25 cellular contexts compared by ENCODE assay signal in the genomic region with DNA sequence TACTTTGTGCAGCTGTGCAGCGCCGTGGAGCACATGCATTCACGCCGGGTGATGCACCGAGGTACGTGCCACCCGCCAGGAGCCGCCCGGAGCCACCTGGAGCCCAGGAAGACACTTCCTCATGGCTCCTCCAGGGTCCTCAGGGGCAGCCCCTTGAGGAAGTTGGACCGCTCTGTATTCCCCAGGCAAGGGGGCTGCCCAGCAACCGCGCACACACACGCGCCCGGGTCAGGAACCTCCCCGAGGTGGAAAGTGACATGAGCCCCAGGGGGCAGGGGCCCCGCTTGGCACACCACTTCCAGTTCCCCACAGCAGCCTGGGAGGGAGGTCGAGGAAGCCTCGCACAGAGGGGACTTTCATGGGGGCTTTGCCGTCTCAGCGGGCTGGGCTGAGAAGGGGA.
"Had no signal": no experiment of that assay in that cellular context is flagged by ENCODE, and none has a peak within 500 bp of the region (broad histone marks: within the 10 kb centered on the region; RNA-seq: fewer than 3 reads in every experiment).

No MANE protein-coding gene starts in this region.

- H3K9me3 ChIP-seq: esophagus squamous epithelium, mucosa of descending colon, neutrophil, pancreas, thoracic aorta, tibial nerve, vagina had no signal

- H3K36me3 Mint-ChIP-seq: natural killer cell treated with Interleukin-12 subunit alpha and Interleukin-12 subunit beta and Interleukin-15 and Interleukin-18, amount 100 ng/mL, for 72 hours had no signal

- H3K27ac Mint-ChIP-seq: effector memory CD8-positive, alpha-beta T cell; mesothelial cell of epicardium; natural killer cell treated with Interleukin-12 subunit alpha and Interleukin-12 subunit beta and Interleukin-15 and Interleukin-18, amount 100 ng/mL, for 72 hours; stimulated activated naive CD8-positive, alpha-beta T cell treated with anti-CD3 and anti-CD28 coated beads, Interleukin-15, Interleukin-2, amounts not matched to agents 100 ng/mL and 50 ng/mL, for 24 hours had no signal

- H3K27ac ChIP-seq: esophagus squamous epithelium, neutrophil, pancreas, thoracic aorta, vagina had no signal

- H3K4me3 ChIP-seq: esophagus squamous epithelium, lung, mucosa of descending colon, pancreas, smooth muscle cell, thoracic aorta, tibial nerve, vagina had no signal

- H3K4me2 ChIP-seq: smooth muscle cell had no signal

- ATAC-seq: effector memory CD8-positive, alpha-beta T cell; left lobe of liver; mucosa of descending colon; natural killer cell treated with Interleukin-12 subunit alpha and Interleukin-12 subunit beta and Interleukin-15 and Interleukin-18, amount 100 ng/mL, for 72 hours; pancreas; sciatic nerve had no signal

- H3K27me3 ChIP-seq: esophagus squamous epithelium, neutrophil, pancreas, tibial nerve, vagina had no signal

- H3K27me3 Mint-ChIP-seq: effector memory CD8-positive, alpha-beta T cell; naive B cell; natural killer cell treated with Interleukin-12 subunit alpha and Interleukin-12 subunit beta and Interleukin-15 and Interleukin-18, amount 100 ng/mL, for 72 hours; stimulated activated naive CD8-positive, alpha-beta T cell treated with anti-CD3 and anti-CD28 coated beads, Interleukin-15, Interleukin-2, amounts not matched to agents 100 ng/mL and 50 ng/mL, for 24 hours had no signal

- H3K4me3 Mint-ChIP-seq: effector memory CD8-positive, alpha-beta T cell; mesothelial cell of epicardium; natural killer cell treated with Interleukin-12 subunit alpha and Interleukin-12 subunit beta and Interleukin-15 and Interleukin-18, amount 100 ng/mL, for 72 hours; neural crest cell; stimulated activated naive CD8-positive, alpha-beta T cell treated with anti-CD3 and anti-CD28 coated beads, Interleukin-15, Interleukin-2, amounts not matched to agents 100 ng/mL and 50 ng/mL, for 24 hours had no signal

- H3K4me1 ChIP-seq: esophagus squamous epithelium, pancreas, tibial nerve, vagina had no signal

- H3K4me1 Mint-ChIP-seq: mesothelial cell of epicardium, neural crest cell had no signal

- DNase-seq: cortex of kidney; effector memory CD8-positive, alpha-beta T cell; erythroblast; esophagus squamous epithelium; mesenchymal stem cell; naive B cell; retina; stimulated activated CD4-positive, alpha-beta T cell treated with anti-CD3 and anti-CD28 coated beads, Interleukin-12 subunit alpha, Interleukin-12 subunit beta, amount 100 ng/mL, for 4 hours; stimulated activated CD4-positive, alpha-beta T cell treated with anti-CD3 and anti-CD28 coated beads, Interleukin-1b, Interleukin-23, amount 100 ng/mL, for 48 hours; stimulated activated CD4-positive, alpha-beta T cell treated with anti-CD3 and anti-CD28 coated beads, Interleukin-4, amount 100 ng/mL, for 1 hour; stimulated activated CD8-positive, alpha-beta memory T cell treated with anti-CD3 and anti-CD28 coated beads, Interleukin-4, amount 100 ng/mL, for 48 hours had no signal

- H3K9me3 Mint-ChIP-seq: effector memory CD8-positive, alpha-beta T cell; mesothelial cell of epicardium; natural killer cell treated with Interleukin-12 subunit alpha and Interleukin-12 subunit beta and Interleukin-15 and Interleukin-18, amount 100 ng/mL, for 72 hours; neural crest cell; stimulated activated naive CD8-positive, alpha-beta T cell treated with anti-CD3 and anti-CD28 coated beads, Interleukin-15, Interleukin-2, amounts not matched to agents 100 ng/mL and 50 ng/mL, for 24 hours had no signal
